In the genomic region with DNA sequence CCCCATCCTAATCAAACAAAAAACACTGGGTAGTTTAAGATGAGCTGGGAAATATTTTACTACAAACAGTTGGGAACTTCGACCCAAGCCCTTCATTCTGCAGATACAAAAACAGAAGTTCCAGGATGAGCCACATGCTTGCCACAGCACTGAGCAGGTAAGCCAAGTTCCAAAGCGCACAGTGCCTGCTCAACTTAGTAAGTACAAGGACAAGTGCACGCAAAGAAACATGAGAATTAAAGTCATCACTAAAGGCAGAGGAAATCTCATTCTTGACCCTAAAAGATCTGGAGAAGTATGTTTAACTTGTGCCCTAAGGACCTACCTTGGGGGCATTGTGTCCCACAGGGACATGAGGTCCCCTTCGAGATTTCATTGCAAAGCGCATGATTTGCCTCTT, we compare ENCODE assay signal across 8 cellular contexts. TPM values are rescaled to one million over a fixed set of nuclear protein-coding genes. Genes with fewer than 3 reads are reported as not detected.
DNase-seq lines count a peak whose midpoint lies in the region; ATAC-seq and TF ChIP-seq lines count a peak whose summit lies in the region.

No MANE protein-coding gene starts in this region.

- H3K9me3 Mint-ChIP-seq in activated CD4-positive, alpha-beta T cell treated with anti-CD3 and anti-CD28 coated beads, Interleukin-2, amount 10 ng/mL, durations not matched to agents 24 days and 14 days = no peaks in the 10 kb centered on the region

- no peak for TF ChIP-seq POLR2A in erythroblast (IDR thresholded peaks at IDR 0.05; ENCODE audit: low read length)

- peak overlapping the region; percentile 92 for H3K27ac ChIP-seq in RWPE1

- no peaks in the 10 kb centered on the region for H3K9me3 ChIP-seq in neuron (ENCODE audit: low read length)

- H3K4me3 Mint-ChIP-seq in activated CD4-positive, alpha-beta T cell treated with anti-CD3 and anti-CD28 coated beads, Interleukin-2, amount 10 ng/mL, durations not matched to agents 24 days and 14 days = peak overlapping the region; percentile 96

- ATAC-seq in HG02798 (IDR thresholded peaks at IDR 0.05; ENCODE audit: poor library complexity, unreplicated experiment) (no peak), GM21423 (IDR thresholded peaks at IDR 0.05; ENCODE audit: unreplicated experiment) (no peak)

- TF ChIP-seq CTCF in RWPE1 (conservative IDR thresholded peaks at IDR 0.05; ENCODE audit: low read depth) = no peak

- H3K36me3 Mint-ChIP-seq in activated CD4-positive, alpha-beta T cell treated with anti-CD3 and anti-CD28 coated beads, Interleukin-2, amount 10 ng/mL, durations not matched to agents 24 days and 14 days (ENCODE audit: low read depth) = peaks cover 61% of the 10 kb centered on the region

- H3K27me3 Mint-ChIP-seq in activated CD4-positive, alpha-beta T cell treated with anti-CD3 and anti-CD28 coated beads, Interleukin-2, amount 10 ng/mL, durations not matched to agents 24 days and 14 days = peaks cover 3% of the 10 kb centered on the region

- CTCF ChIA-PET in RWPE1 (lab: Yijun Ruan, JAX) = interaction anchor here (0.6 to 1.5 kb wide), 2 partner anchors 12 to 35 kb away, joined by 5 read pairs; no protein-coding TSS in a partner anchor

- peak overlapping the region; percentile 95 for H3K27ac Mint-ChIP-seq in activated CD4-positive, alpha-beta T cell treated with anti-CD3 and anti-CD28 coated beads, Interleukin-2, amount 10 ng/mL, durations not matched to agents 24 days and 14 days

- peaks cover 24% of the 10 kb centered on the region for H3K4me1 ChIP-seq in neuron (ENCODE audit: insufficient read depth, low read length)

- POLR2A ChIA-PET in RWPE1 (lab: Yijun Ruan, JAX; ENCODE audit: low non-redundant PET) = interaction anchor here (0.6 to 1.2 kb wide), 2 partner anchors 12 to 101 kb away, joined by 4 to 6 read pairs; no protein-coding TSS in a partner anchor

- H3K36me3 ChIP-seq in neuron (ENCODE audit: insufficient read depth, low read length) = peaks cover 35% of the 10 kb centered on the region

- H3K27me3 ChIP-seq in neuron (ENCODE audit: insufficient read depth, low read length) = no peaks in the 10 kb centered on the region

- H3K4me1 Mint-ChIP-seq in activated CD4-positive, alpha-beta T cell treated with anti-CD3 and anti-CD28 coated beads, Interleukin-2, amount 10 ng/mL, durations not matched to agents 24 days and 14 days = peaks cover 55% of the 10 kb centered on the region

- no peak overlapping the region for H2AFZ ChIP-seq in neuron (ENCODE audit: low read depth, low read length)

- H3K4me3 ChIP-seq in neuron (ENCODE audit: low read length) = peak overlapping the region; percentile 74

- intact Hi-C loops in activated CD4-positive, alpha-beta T cell treated with anti-CD3 and anti-CD28 coated beads, Interleukin-2, amount 10 ng/mL, durations not matched to agents 24 days and 14 days (cut with micrococcal nuclease) = no loop called here

- peak; percentile 61 for DNase-seq in activated CD4-positive, alpha-beta T cell treated with anti-CD3 and anti-CD28 coated beads, Interleukin-2, amount 10 ng/mL, durations not matched to agents 24 days and 14 days
- DNase-seq in activated CD4-positive, alpha-beta T cell treated with anti-CD3 and anti-CD28 coated beads for 1 hour = no peak
- DNase-seq in RWPE1 (ENCODE audit: low spot score) = no peak
- DNase-seq in erythroblast (lab: John Stamatoyannopoulos, UW) = peak; percentile 36 to 62
- no peak for DNase-seq in NCI-H187 treated with DMSO at 0.1 percent for 48 hours (lab: John Stamatoyannopoulos, UW)

RNA-seq across cellular contexts. Expression of a gene that starts 1.2 kb away (rescaled TPM):
- total RNA-seq in activated CD4-positive, alpha-beta T cell treated with anti-CD3 and anti-CD28 coated beads, Interleukin-2, amount 10 ng/mL, durations not matched to agents 24 days and 14 days = 277 and 281 TPM in 2 replicates

RNA-seq across cellular contexts. Expression of a gene that starts 13.4 kb away (rescaled TPM):
- total RNA-seq in activated CD4-positive, alpha-beta T cell treated with anti-CD3 and anti-CD28 coated beads, Interleukin-2, amount 10 ng/mL, durations not matched to agents 24 days and 14 days = not detected in 2 replicates

RNA-seq across cellular contexts. Expression of a gene that starts 27.6 kb away (rescaled TPM):
- total RNA-seq in activated CD4-positive, alpha-beta T cell treated with anti-CD3 and anti-CD28 coated beads, Interleukin-2, amount 10 ng/mL, durations not matched to agents 24 days and 14 days = 633 and 635 TPM in 2 replicates

RNA-seq across cellular contexts. Expression of a gene that starts 52.9 kb away (rescaled TPM):
- total RNA-seq in activated CD4-positive, alpha-beta T cell treated with anti-CD3 and anti-CD28 coated beads, Interleukin-2, amount 10 ng/mL, durations not matched to agents 24 days and 14 days = 114 and 118 TPM in 2 replicates

Comparison
In these comparisons a context has a peak if more than half of its experiments do, and no peak if none do; other contexts are left out.
1. DNase-seq: peak in activated CD4-positive, alpha-beta T cell treated with anti-CD3 and anti-CD28 coated beads, Interleukin-2, amount 10 ng/mL, durations not matched to agents 24 days and 14 days (single experiment) and erythroblast (2 of 2); none in activated CD4-positive, alpha-beta T cell treated with anti-CD3 and anti-CD28 coated beads for 1 hour (single experiment), RWPE1 (single experiment) and NCI-H187 treated with DMSO at 0.1 percent for 48 hours (single experiment).